In the genomic region with DNA sequence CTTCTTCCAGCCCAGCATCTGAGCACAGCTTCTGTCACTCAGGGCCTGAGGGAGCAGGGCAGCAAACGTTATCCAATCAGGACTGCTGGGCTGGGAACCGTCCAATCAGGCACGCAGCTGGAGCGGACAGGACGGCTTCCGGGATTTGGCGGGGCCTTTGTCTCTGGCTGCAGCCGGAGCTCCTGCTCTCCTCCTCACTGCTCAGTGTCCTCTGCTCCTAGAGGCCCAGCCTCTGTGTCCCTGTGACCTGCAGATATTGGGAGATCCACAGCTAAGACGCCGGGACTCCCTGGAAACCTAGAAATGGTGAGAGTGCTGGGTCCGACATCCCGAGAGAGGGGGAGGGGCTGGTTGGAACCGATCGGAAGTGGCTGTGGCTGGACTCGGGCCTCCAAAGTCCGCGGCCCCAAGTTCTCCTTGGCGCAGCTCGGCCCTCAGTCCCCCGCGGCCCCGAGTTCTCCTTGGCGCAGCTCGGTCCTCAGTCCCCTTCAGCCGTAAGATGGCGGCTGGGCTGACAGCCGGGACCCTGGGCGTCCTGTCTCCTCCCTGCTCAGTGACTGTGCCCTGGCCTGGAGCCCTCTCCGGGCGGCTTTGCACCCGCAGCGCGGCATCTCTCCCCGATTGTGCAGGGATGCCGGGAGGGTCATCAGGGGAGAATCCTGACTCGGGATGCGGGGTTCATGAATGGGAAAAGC, we compare ENCODE assay signal across 8 cellular contexts. TPM values are rescaled to one million over a fixed set of nuclear protein-coding genes. Genes with fewer than 3 reads are reported as not detected.
DNase-seq lines count a peak whose midpoint lies in the region; ATAC-seq and TF ChIP-seq lines count a peak whose summit lies in the region.

A gene (plus strand): TSS at position 154 of the 695 bp plus-strand sequence. CDS start 150 bp downstream, at position 304.

- H3K36me3 ChIP-seq in liver (ENCODE audit: control insufficient read depth in 4 of 4, insufficient read depth in 3 of 4, low read depth in 1 of 4, low read length in 3 of 4) = peaks cover 0 to 2% (median 0%) of the 10 kb centered on the region in 4 donors

- H3K27ac ChIP-seq in C4-2B = peak within 1 kb of the TSS; percentile 84
- peak within 1 kb of the TSS; percentile 9 to 48 for H3K27ac ChIP-seq in liver (ENCODE audit: low read depth in 1 of 2, low read length in 2 of 2)

- peaks cover 0 to 7% (median 4%) of the 10 kb centered on the region in 4 donors for H3K4me1 ChIP-seq in liver (ENCODE audit: control insufficient read depth in 4 of 4, insufficient read depth in 4 of 4, low read length in 3 of 4)

- ATAC-seq in GM19395 (IDR thresholded peaks at IDR 0.05; ENCODE audit: unreplicated experiment) (peak; percentile 98), HG03565 (IDR thresholded peaks at IDR 0.05; ENCODE audit: unreplicated experiment) (peak; percentile 98)

- DNase-seq in NCI-H774 (lab: John Stamatoyannopoulos, UW) (peak; percentile 92), dermis microvascular lymphatic vessel endothelial cell (ENCODE audit: low read depth in 2 of 2) (peak; percentile 85 to 91)
- peak; percentile 74 to 78 for DNase-seq in activated CD4-positive, alpha-beta T cell treated with anti-CD3 and anti-CD28 coated beads, Interleukin-2, amount 50 U/mL, for 4 hours
- peak; percentile 88 for DNase-seq in stimulated activated CD4-positive, alpha-beta T cell treated with anti-CD3 and anti-CD28 coated beads, Interleukin-4, amount 100 ng/mL, for 24 hours

- TF ChIP-seq CTCF in C4-2B (conservative IDR thresholded peaks at IDR 0.05) = no peak
- TF ChIP-seq CTCF in liver (IDR thresholded peaks at IDR 0.05; ENCODE audit: low read depth, low read length, missing input control) = no peak

- peak within 1 kb of the TSS; percentile 74 to 87 (median 80) for H3K4me3 ChIP-seq in liver (ENCODE audit: low read depth in 1 of 3, low read length in 3 of 3)

- H3K9ac ChIP-seq in liver (ENCODE audit: low read depth in 1 of 2, low read length in 2 of 2) = peak within 1 kb of the TSS in 1 of 2 donors; percentile 50

- H3K27me3 ChIP-seq in liver (ENCODE audit: control insufficient read depth in 4 of 4, insufficient read depth in 4 of 4, low read length in 3 of 4) = no peaks in the 10 kb centered on the region

- H3K9me3 ChIP-seq in liver (ENCODE audit: control insufficient read depth in 4 of 4, low read length in 3 of 4) = no peaks in the 10 kb centered on the region

- TF ChIP-seq RAD21 in liver (IDR thresholded peaks at IDR 0.05) = no peak

- WGBS in liver = 1% methylated on average over 37 of the region's 37 CpGs

TF ChIP-seq in liver, 16 proteins besides CTCF, POLR2A, EP300 and RAD21:
- TF ChIP-seq SP1 (IDR thresholded peaks at IDR 0.05) (peak; percentile 72), GABPA (IDR thresholded peaks at IDR 0.05 in 1 of 2, conservative IDR thresholded peaks at IDR 0.05 in 1 of 2) (peak in 1 of 2 donors; percentile 46), HNF4A (conservative IDR thresholded peaks at IDR 0.05) (peak; percentile 33 to 67), NR2F2 (IDR thresholded peaks at IDR 0.05) (no peak), RXRA (IDR thresholded peaks at IDR 0.05) (no peak), YY1 (IDR thresholded peaks at IDR 0.05) (peak; percentile 64)
- TF ChIP-seq, protein P1, sequence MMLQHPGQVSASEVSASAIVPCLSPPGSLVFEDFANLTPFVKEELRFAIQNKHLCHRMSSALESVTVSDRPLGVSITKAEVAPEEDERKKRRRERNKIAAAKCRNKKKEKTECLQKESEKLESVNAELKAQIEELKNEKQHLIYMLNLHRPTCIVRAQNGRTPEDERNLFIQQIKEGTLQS (IDR thresholded peaks at IDR 0.05) = no peak
- TF ChIP-seq, protein P2, sequence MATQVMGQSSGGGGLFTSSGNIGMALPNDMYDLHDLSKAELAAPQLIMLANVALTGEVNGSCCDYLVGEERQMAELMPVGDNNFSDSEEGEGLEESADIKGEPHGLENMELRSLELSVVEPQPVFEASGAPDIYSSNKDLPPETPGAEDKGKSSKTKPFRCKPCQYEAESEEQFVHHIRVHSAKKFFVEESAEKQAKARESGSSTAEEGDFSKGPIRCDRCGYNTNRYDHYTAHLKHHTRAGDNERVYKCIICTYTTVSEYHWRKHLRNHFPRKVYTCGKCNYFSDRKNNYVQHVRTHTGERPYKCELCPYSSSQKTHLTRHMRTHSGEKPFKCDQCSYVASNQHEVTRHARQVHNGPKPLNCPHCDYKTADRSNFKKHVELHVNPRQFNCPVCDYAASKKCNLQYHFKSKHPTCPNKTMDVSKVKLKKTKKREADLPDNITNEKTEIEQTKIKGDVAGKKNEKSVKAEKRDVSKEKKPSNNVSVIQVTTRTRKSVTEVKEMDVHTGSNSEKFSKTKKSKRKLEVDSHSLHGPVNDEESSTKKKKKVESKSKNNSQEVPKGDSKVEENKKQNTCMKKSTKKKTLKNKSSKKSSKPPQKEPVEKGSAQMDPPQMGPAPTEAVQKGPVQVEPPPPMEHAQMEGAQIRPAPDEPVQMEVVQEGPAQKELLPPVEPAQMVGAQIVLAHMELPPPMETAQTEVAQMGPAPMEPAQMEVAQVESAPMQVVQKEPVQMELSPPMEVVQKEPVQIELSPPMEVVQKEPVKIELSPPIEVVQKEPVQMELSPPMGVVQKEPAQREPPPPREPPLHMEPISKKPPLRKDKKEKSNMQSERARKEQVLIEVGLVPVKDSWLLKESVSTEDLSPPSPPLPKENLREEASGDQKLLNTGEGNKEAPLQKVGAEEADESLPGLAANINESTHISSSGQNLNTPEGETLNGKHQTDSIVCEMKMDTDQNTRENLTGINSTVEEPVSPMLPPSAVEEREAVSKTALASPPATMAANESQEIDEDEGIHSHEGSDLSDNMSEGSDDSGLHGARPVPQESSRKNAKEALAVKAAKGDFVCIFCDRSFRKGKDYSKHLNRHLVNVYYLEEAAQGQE (IDR thresholded peaks at IDR 0.05) = peak; percentile 24

RNA-seq across cellular contexts. Expression of the gene that starts here (rescaled TPM):
- total RNA-seq in dermis microvascular lymphatic vessel endothelial cell (1.3 and 2.4 TPM in 2 replicates), liver (1 to 10 TPM; 1.7 to 4.9 TPM)
- 1 to 10 TPM in 1 of 2 donors, under 1 TPM in 1; 0.60 to 1.0 TPM for polyA plus RNA-seq in liver

Comparison
In these comparisons a context has a peak if more than half of its experiments do, and no peak if none do; other contexts are left out.
1. Peak in every context shown above with its lines: DNase-seq, ATAC-seq, H3K4me3 ChIP-seq and H3K27ac ChIP-seq.